In genomic region chr10:54057357-54057756, GRCh38 we compare ENCODE assay signal across 32 cellular contexts.
DNase-seq lines count a peak whose midpoint lies in the region; ATAC-seq, FAIRE-seq and TF ChIP-seq lines count a peak whose summit lies in the region.
"Had no signal": no experiment of that assay in that cellular context is flagged by ENCODE, and none has a peak within 500 bp of the region (broad histone marks: within the 10 kb centered on the region; RNA-seq: fewer than 3 reads in every experiment).

No MANE protein-coding gene starts in this region.

- dilution Hi-C loops in mammary epithelial cell (cut with HindIII; ENCODE audit: low sequenced_read_pairs) = no loop called here

- H3K27ac ChIP-seq in A549 = no peak overlapping the region
- no peak overlapping the region for H3K27ac ChIP-seq in HEK293 (ENCODE audit: extremely low read depth, low read depth, low read length)
- no peak overlapping the region for H3K27ac ChIP-seq in K562 (ENCODE audit: extremely low read depth, low read depth, low read length)
- no peak overlapping the region for H3K27ac ChIP-seq in mammary epithelial cell (ENCODE audit: insufficient read depth, low read depth, low read length)
- H3K27ac ChIP-seq: 22Rv1; BLaER1; BLaER1 treated with 17β-estradiol and CSF1 and Interleukin-3, amounts not matched to agents 10 nM and 100 nM; C4-2B had no signal

- no peak for TF ChIP-seq CTCF in A549 (IDR thresholded peaks at IDR 0.05)
- no peak for TF ChIP-seq CTCF in HEK293 (tag by site-specific recombination; IDR thresholded peaks at IDR 0.05)
- TF ChIP-seq CTCF in K562 (IDR thresholded peaks at IDR 0.05 in 2 of 3, conservative IDR thresholded peaks at IDR 0.05 in 1 of 3; ENCODE audit: insufficient read depth in 2 of 3, low read depth in 1 of 3, low read length in 3 of 3) = no peak
- TF ChIP-seq CTCF in mammary epithelial cell (conservative IDR thresholded peaks at IDR 0.05 in 1 of 2, IDR thresholded peaks at IDR 0.05 in 1 of 2; ENCODE audit: extremely low read depth in 1 of 2, insufficient read depth in 1 of 2, low read depth in 1 of 2, low read length in 2 of 2) = no peak

- no peak for TF ChIP-seq RAD21 in A549 (conservative IDR thresholded peaks at IDR 0.05 in 1 of 2, IDR thresholded peaks at IDR 0.05 in 1 of 2)
- TF ChIP-seq RAD21 in K562 (CRISPR knock-in tag; conservative IDR thresholded peaks at IDR 0.05 in 1 of 2, IDR thresholded peaks at IDR 0.05 in 1 of 2) = no peak

- no peaks in the 10 kb centered on the region for H3K79me2 ChIP-seq in K562 (ENCODE audit: control insufficient read depth, insufficient read depth, low read length)
- no peaks in the 10 kb centered on the region for H3K79me2 ChIP-seq in mammary epithelial cell (ENCODE audit: insufficient read depth, low read length)

- no peaks in the 10 kb centered on the region for H3K9me3 ChIP-seq in A549
- no peaks in the 10 kb centered on the region for H3K9me3 ChIP-seq in HEK293 (ENCODE audit: control insufficient read depth, insufficient read depth, low read depth, low read length)
- no peaks in the 10 kb centered on the region for H3K9me3 ChIP-seq in K562 (replicated peaks; ENCODE audit: control insufficient read depth, insufficient read depth, low read depth, low read length)
- peaks cover 3% of the 10 kb centered on the region for H3K9me3 ChIP-seq in mammary epithelial cell (replicated peaks; ENCODE audit: insufficient read depth, low read length)
- H3K9me3 ChIP-seq: BE2C had no signal

- FAIRE-seq in A549 (lab: Jason Lieb, UNC) (no peak), K562 (lab: Jason Lieb, UNC) (no peak)
- FAIRE-seq: A204.1, D721Med had no signal

- in situ Hi-C loops in K562 (cut with MboI) = no loop called here
- in situ Hi-C loops in mammary epithelial cell (cut with MboI; ENCODE audit: low sequenced_read_pairs in 2 of 2) = no loop called here

- BruUV-seq in K562 (replicated peaks; lab: Mats Ljungman, UMichigan) (no TSS peak), mammary epithelial cell (replicated peaks; lab: Mats Ljungman, UMichigan) (no TSS peak)

- H3K4me3 ChIP-seq in A549 (no peak overlapping the region), HEK293 (ENCODE audit: low read depth, low read length) (no peak overlapping the region), K562 (no peak overlapping the region), mammary epithelial cell (replicated peaks in 1 of 3; ENCODE audit: insufficient read depth in 1 of 3, low read depth in 2 of 3, low read length in 3 of 3) (no peak overlapping the region)
- H3K4me3 ChIP-seq: BLaER1; BLaER1 treated with 17β-estradiol and CSF1 and Interleukin-3, amounts not matched to agents 10 nM and 100 nM had no signal

- no peak overlapping the region for H2AFZ ChIP-seq in K562 (ENCODE audit: low read depth, low read length)
- no peak overlapping the region for H2AFZ ChIP-seq in mammary epithelial cell (ENCODE audit: low read depth, low read length)

- H3K36me3 ChIP-seq in HEK293 (ENCODE audit: control insufficient read depth in 2 of 2, insufficient read depth in 1 of 2, low read length in 2 of 2) (no peaks in the 10 kb centered on the region), K562 (ENCODE audit: control insufficient read depth, insufficient read depth, low read length) (no peaks in the 10 kb centered on the region), mammary epithelial cell (ENCODE audit: insufficient read depth, low read length) (no peaks in the 10 kb centered on the region)
- H3K36me3 ChIP-seq: BE2C; BLaER1; BLaER1 treated with 17β-estradiol and CSF1 and Interleukin-3, amounts not matched to agents 10 nM and 100 nM had no signal

- no peak for TF ChIP-seq POLR2A in A549 (IDR thresholded peaks at IDR 0.05; ENCODE audit: low read length)
- no peak for TF ChIP-seq POLR2A in K562 (conservative IDR thresholded peaks at IDR 0.05)

- DNase-seq in A549 (ENCODE audit: low read depth in 1 of 2, low spot score in 1 of 2) = no peak
- DNase-seq in K562 (ENCODE audit: extremely low read depth in 1 of 4, low spot score in 3 of 4) = no peak
- no peak for DNase-seq in activated CD4-positive, CD25-positive, alpha-beta regulatory T cell treated with anti-CD3 and anti-CD28 coated beads, Interleukin-2, amount 50 U/mL, for 72 hours
- DNase-seq in mammary epithelial cell = no peak
- DNase-seq: 8988T; ACHN; AML-193; BE2C; C1 segment of cervical spinal cord; Caco-2; Calu3; CD4-positive, alpha-beta memory T cell; CD4-positive, alpha-beta T cell; CD4-positive, CD25-positive, alpha-beta regulatory T cell; CD8-positive, alpha-beta memory T cell; CD8-positive, alpha-beta T cell; COR-L47; DMS 273 treated with DMSO at 0.1 percent for 48 hours; DMS153; DMS53; DMS79; DMS79 treated with DMSO at 0.1 percent for 48 hours; DND-41; EL had no signal

- TF ChIP-seq EP300 in A549 (IDR thresholded peaks at IDR 0.05) = no peak
- TF ChIP-seq EP300 in K562 (IDR thresholded peaks at IDR 0.05; ENCODE audit: low read length) = no peak

- H3K27me3 ChIP-seq in K562 (ENCODE audit: control insufficient read depth in 2 of 2, insufficient read depth in 2 of 2, low read length in 2 of 2) (no peaks in the 10 kb centered on the region), mammary epithelial cell (ENCODE audit: insufficient read depth, low read length) (no peaks in the 10 kb centered on the region)
- H3K27me3 ChIP-seq: BE2C; BLaER1; BLaER1 treated with 17β-estradiol and CSF1 and Interleukin-3, amounts not matched to agents 10 nM and 100 nM had no signal

- POLR2A ChIA-PET in A549 (lab: Yijun Ruan, JAX) (no interaction called here), HEK293 (lab: Yijun Ruan, JAX) (no interaction called here), K562 (lab: Yijun Ruan, JAX) (no interaction called here)

- ATAC-seq in A549 (no peak), K562 (no peak), HG03457 (IDR thresholded peaks at IDR 0.05; ENCODE audit: unreplicated experiment) (no peak)
- ATAC-seq: CD8-positive, alpha-beta T cell had no signal

- 10% methylated on average over 2 of the region's 2 CpGs for WGBS in A549 (ENCODE audit: missing lambda C conversion rate)
- WGBS in K562 (ENCODE audit: insufficient coverage, low coverage, missing lambda C conversion rate) = 0% methylated on average over 2 of the region's 2 CpGs
- WGBS in mammary epithelial cell (ENCODE audit: low coverage, missing lambda C conversion rate) = no CpG with 5 or more reads among the region's 2 CpGs

- CTCF ChIA-PET in A549 (lab: Yijun Ruan, JAX) (no interaction called here), HEK293 (lab: Yijun Ruan, JAX) (no interaction called here), K562 (lab: Yijun Ruan, JAX; ENCODE audit: low intra/inter-chr PET ratio) (no interaction called here), mammary epithelial cell (lab: Charles Lee; ENCODE audit: low non-redundant PET) (no interaction called here)

- H3K4me1 ChIP-seq in A549 (no peaks in the 10 kb centered on the region), HEK293 (ENCODE audit: control insufficient read depth, insufficient read depth, low read length) (no peaks in the 10 kb centered on the region), K562 (replicated peaks in 1 of 2; ENCODE audit: control insufficient read depth in 2 of 2, insufficient read depth in 2 of 2, low read length in 2 of 2) (no peaks in the 10 kb centered on the region), mammary epithelial cell (ENCODE audit: insufficient read depth, low read length) (no peaks in the 10 kb centered on the region)
- H3K4me1 ChIP-seq: BE2C; BLaER1; BLaER1 treated with 17β-estradiol and CSF1 and Interleukin-3, amounts not matched to agents 10 nM and 100 nM; Caco-2 had no signal

- H3K9me1 ChIP-seq in K562 (ENCODE audit: control insufficient read depth, insufficient read depth, low read length) = no peaks in the 10 kb centered on the region

- no peak overlapping the region for H3K9ac ChIP-seq in K562 (ENCODE audit: insufficient read depth in 1 of 2, low read depth in 2 of 2, low read length in 2 of 2)
- H3K9ac ChIP-seq in mammary epithelial cell (ENCODE audit: insufficient read depth, low read length) = no peak overlapping the region
- H3K9ac ChIP-seq: BLaER1; BLaER1 treated with 17β-estradiol and CSF1 and Interleukin-3, amounts not matched to agents 10 nM and 100 nM had no signal

- intact Hi-C loops in K562 (cut with micrococcal nuclease) (no loop called here), mammary epithelial cell (cut with micrococcal nuclease) (no loop called here)

- H3K4me2 ChIP-seq in A549 = no peak overlapping the region
- no peak overlapping the region for H3K4me2 ChIP-seq in K562 (ENCODE audit: insufficient read depth, low read length)
- no peak overlapping the region for H3K4me2 ChIP-seq in mammary epithelial cell (ENCODE audit: insufficient read depth, low read depth, low read length)
- H3K4me2 ChIP-seq: BLaER1; BLaER1 treated with 17β-estradiol and CSF1 and Interleukin-3, amounts not matched to agents 10 nM and 100 nM had no signal

- H4K20me1 ChIP-seq in K562 (replicated peaks; ENCODE audit: control insufficient read depth, insufficient read depth, low read length) = no peaks in the 10 kb centered on the region
- no peaks in the 10 kb centered on the region for H4K20me1 ChIP-seq in mammary epithelial cell (ENCODE audit: insufficient read depth, low read length)
- H4K20me1 ChIP-seq: BLaER1; BLaER1 treated with 17β-estradiol and CSF1 and Interleukin-3, amounts not matched to agents 10 nM and 100 nM had no signal

TF ChIP-seq in HEK293, 187 proteins besides CTCF, POLR2A, EP300 and RAD21 (continues in another document):
- TF ChIP-seq TRIM28 (IDR thresholded peaks at IDR 0.05; ENCODE audit: borderline replicate concordance, low read length) = peak; percentile 67; the same call in 1 of the 2 replicates
- TF ChIP-seq ZNF157 (tag by site-specific recombination; IDR thresholded peaks at IDR 0.05) = no peak
- peak; percentile 81 for TF ChIP-seq ZNF585B (tag by site-specific recombination; IDR thresholded peaks at IDR 0.05)
- peak; percentile 52 for TF ChIP-seq SETDB1 (IDR thresholded peaks at IDR 0.05; ENCODE audit: insufficient read length, low read length)

TF ChIP-seq in K562, 482 proteins besides CTCF, POLR2A, EP300 and RAD21 (continues in another document):
- TF ChIP-seq ELF4 (CRISPR knock-in tag; IDR thresholded peaks at IDR 0.05) (no peak), KDM5B (IDR thresholded peaks at IDR 0.05; ENCODE audit: insufficient replicate concordance, low read depth, low read length) (no peak), ZFP36 (IDR thresholded peaks at IDR 0.05; ENCODE audit: low read depth, low read length, partially characterized antibody) (peak; percentile 58), RBM17 (IDR thresholded peaks at IDR 0.05; ENCODE audit: borderline replicate concordance, low read depth, low read length) (no peak), ZNF175 (CRISPR knock-in tag; IDR thresholded peaks at IDR 0.05; ENCODE audit: low read depth) (no peak)
